ENCODE assay signal across 8 cellular contexts in the genomic region with DNA sequence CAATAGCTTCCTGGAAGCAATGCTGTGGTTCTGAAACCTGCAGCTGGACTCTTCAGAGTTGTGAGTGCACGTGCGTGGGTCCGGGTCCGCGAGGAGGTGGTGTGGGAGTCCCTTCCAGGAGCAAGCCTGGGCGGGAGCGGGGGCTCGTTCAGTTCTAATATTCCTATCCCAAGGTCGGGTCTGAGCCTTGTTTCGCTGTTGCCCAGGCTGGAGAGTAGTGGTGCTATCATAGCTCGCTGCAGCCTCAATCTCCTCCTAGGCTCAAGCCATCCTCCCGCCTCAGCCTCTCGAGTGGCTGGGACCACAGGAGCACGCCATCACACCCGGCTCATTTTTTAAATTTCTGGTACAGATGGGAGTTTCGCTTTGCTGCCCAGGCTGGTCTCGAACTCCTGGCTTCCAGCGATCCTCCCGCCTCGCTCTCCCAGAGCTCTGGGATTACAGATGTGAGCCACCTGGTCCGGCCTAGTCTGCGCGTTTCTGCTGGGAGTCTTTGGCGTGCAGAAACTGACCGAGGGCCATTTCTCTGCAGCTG. TPM values are rescaled to one million over a fixed set of nuclear protein-coding genes. Genes with fewer than 3 reads are reported as not detected.
DNase-seq lines count a peak whose midpoint lies in the region; ATAC-seq and TF ChIP-seq lines count a peak whose summit lies in the region.

No MANE protein-coding gene starts in this region.

- POLR2A ChIA-PET in MCF 10A (lab: Yijun Ruan, JAX), result interaction anchor here (0.6 to 1.5 kb wide), 3 partner anchors 70 to 420 kb away, joined by 3 read pairs; no protein-coding TSS in a partner anchor

- H3K9ac ChIP-seq in HUES6 (ENCODE audit: low read length), result peak overlapping the region; percentile 50

- H3K27ac Mint-ChIP-seq in MCF 10A (ENCODE audit: low read depth, unreplicated experiment), result no peak overlapping the region

- ATAC-seq in GM19452 (IDR thresholded peaks at IDR 0.05; ENCODE audit: unreplicated experiment) (no peak), GM18867 (IDR thresholded peaks at IDR 0.05; ENCODE audit: unreplicated experiment) (no peak)

- no peak overlapping the region for H3K27ac ChIP-seq in HUES6 (ENCODE audit: low read depth, low read length)

- H3K4me1 ChIP-seq in HUES6 (ENCODE audit: control insufficient read depth, insufficient read depth, low read length), result no peaks in the 10 kb centered on the region
- H3K4me1 ChIP-seq in mononuclear cell (ENCODE audit: insufficient read depth, low read length), result peaks cover 17% of the 10 kb centered on the region

- CTCF ChIA-PET in MCF 10A (lab: Yijun Ruan, JAX), result no interaction called here

- no peaks in the 10 kb centered on the region; the same call in 1 of the 2 replicates for H3K36me3 ChIP-seq in HUES6 (ENCODE audit: control insufficient read depth, insufficient read depth, low read length)

- H3K4me1 Mint-ChIP-seq in MCF 10A (ENCODE audit: insufficient read depth, unreplicated experiment), result no peaks in the 10 kb centered on the region

- peaks cover 11% of the 10 kb centered on the region; the same call in 1 of the 2 replicates for H3K9me3 ChIP-seq in HUES6 (ENCODE audit: control insufficient read depth, insufficient read depth, low read depth, low read length)
- H3K9me3 ChIP-seq in mononuclear cell (ENCODE audit: low read depth, low read length), result peaks cover under 1% of the 10 kb centered on the region

- H3K27me3 Mint-ChIP-seq in MCF 10A (ENCODE audit: insufficient read depth, unreplicated experiment), result no peaks in the 10 kb centered on the region

- peak overlapping the region; percentile 58 for H3K4me3 Mint-ChIP-seq in MCF 10A (ENCODE audit: unreplicated experiment)

- intact Hi-C loops in MCF 10A (cut with micrococcal nuclease), result no loop called here

- no TSS peak for BruUV-seq in MCF 10A (replicated peaks; lab: Mats Ljungman, UMichigan)

- H3K9me3 Mint-ChIP-seq in MCF 10A (ENCODE audit: unreplicated experiment), result no peaks in the 10 kb centered on the region

- no peaks in the 10 kb centered on the region for H3K36me3 Mint-ChIP-seq in MCF 10A (ENCODE audit: insufficient read depth, unreplicated experiment)

- H3K4me3 ChIP-seq in AG09309 (ENCODE audit: control insufficient read depth, low read depth, low read length) (peak overlapping the region; percentile 75), HUES6 (ENCODE audit: low read depth, low read length) (peak overlapping the region; percentile 82), mononuclear cell (ENCODE audit: low read length) (peak overlapping the region; percentile 75)

- no peak for DNase-seq in AG09309 (ENCODE audit: low read depth)
- no peak for DNase-seq in MCF 10A (ENCODE audit: unreplicated experiment)
- no peak for DNase-seq in NOMO-1 treated with DMSO at 0.1 percent for 48 hours (lab: John Stamatoyannopoulos, UW; ENCODE audit: unreplicated experiment)
- no peak for DNase-seq in middle frontal gyrus (ENCODE audit: extremely low spot score, low spot score)

- H3K27me3 ChIP-seq in HUES6 (ENCODE audit: control insufficient read depth, insufficient read depth, low read length), result peaks cover 24% of the 10 kb centered on the region; the same call in 1 of the 2 replicates
- peaks cover 26% of the 10 kb centered on the region for H3K27me3 ChIP-seq in mononuclear cell (ENCODE audit: insufficient read depth, low read length)

- TF ChIP-seq CTCF in AG09309 (IDR thresholded peaks at IDR 0.05; ENCODE audit: control insufficient read depth, insufficient read depth, low read depth, low read length, missing control alignments) (no peak), MCF 10A (IDR thresholded peaks at IDR 0.05; ENCODE audit: unreplicated experiment) (no peak)

RNA-seq across cellular contexts. Expression of a gene that starts 0.6 kb away (rescaled TPM):
- total RNA-seq in MCF 10A (2022) (0.32 and 0.37 TPM in 2 replicates), mononuclear cell (4.5 TPM)

RNA-seq across cellular contexts. Expression of a gene that starts 38.8 kb away (rescaled TPM):
- total RNA-seq in MCF 10A (2022) (1.5 and 1.7 TPM in 2 replicates), mononuclear cell (4.4 TPM)
